Comparison of ENCODE assay signal across 8 cellular contexts in genomic region chr9:131732061-131732526, GRCh38. TPM values are rescaled to one million over a fixed set of nuclear protein-coding genes. Genes with fewer than 3 reads are reported as not detected.
DNase-seq lines count a peak whose midpoint lies in the region; ATAC-seq, FAIRE-seq and TF ChIP-seq lines count a peak whose summit lies in the region.

No MANE protein-coding gene starts in this region.

- no peaks in the 10 kb centered on the region for H3K9me3 Mint-ChIP-seq in activated naive CD8-positive, alpha-beta T cell (ENCODE audit: low read depth)

- no peak for TF ChIP-seq CTCF in AG09319 (IDR thresholded peaks at IDR 0.05; ENCODE audit: low read depth, low read length)
- no peak for TF ChIP-seq CTCF in left lung (IDR thresholded peaks at IDR 0.05)

- DNase-seq in AG09319 (ENCODE audit: extremely low read depth, low read depth) (peak; percentile 54), H54 (ENCODE audit: insufficient read length, low spot score) (no peak), left lung (no peak), nucleus accumbens (lab: John Stamatoyannopoulos, UW) (no peak)
- no peak for DNase-seq in activated CD4-positive, CD25-positive, alpha-beta regulatory T cell (lab: John Stamatoyannopoulos, UW)

- H3K4me1 Mint-ChIP-seq in activated naive CD8-positive, alpha-beta T cell (ENCODE audit: low read depth), result peaks cover 95% of the 10 kb centered on the region

- H3K9me3 ChIP-seq in left lung, result no peaks in the 10 kb centered on the region

- peak; percentile 27 for FAIRE-seq in H54 (lab: Jason Lieb, UNC)

- H3K4me1 ChIP-seq in left lung, result peaks cover 49 to 100% of the 10 kb centered on the region in 2 donors

- no peaks in the 10 kb centered on the region for H3K27me3 ChIP-seq in left lung

- peak overlapping the region; percentile 96 for H3K27ac Mint-ChIP-seq in activated naive CD8-positive, alpha-beta T cell

- H3K4me3 Mint-ChIP-seq in activated naive CD8-positive, alpha-beta T cell, result peak overlapping the region; percentile 83

- H3K36me3 ChIP-seq in left lung, result no peaks in the 10 kb centered on the region

- intact Hi-C loops in left lung (cut with DNase I), result no loop called here

- ATAC-seq in left lung (peak; percentile 71), HG02870 (IDR thresholded peaks at IDR 0.05; ENCODE audit: unreplicated experiment) (no peak), HG03342 (IDR thresholded peaks at IDR 0.05; ENCODE audit: unreplicated experiment) (no peak)

- no peak for TF ChIP-seq POLR2A in H54 (IDR thresholded peaks at IDR 0.05; ENCODE audit: low read depth, low read length)

- H3K27me3 Mint-ChIP-seq in activated naive CD8-positive, alpha-beta T cell, result no peaks in the 10 kb centered on the region

- peak overlapping the region; percentile 63 to 91 for H3K27ac ChIP-seq in left lung

- no peak overlapping the region for H3K4me3 ChIP-seq in left lung

- peaks cover 4% of the 10 kb centered on the region for H3K36me3 Mint-ChIP-seq in activated naive CD8-positive, alpha-beta T cell

RNA-seq across cellular contexts. Expression of gene RAPGEF1, which starts 7.8 kb away (rescaled TPM):
- 100 to 1,000 TPM in 1 of 2 donors, 10 to 100 TPM in 1; 73.7 to 112 TPM for total RNA-seq in left lung
